13 cellular contexts compared by ENCODE assay signal in genomic region chr12:68958337-68958736, GRCh38. TPM values are rescaled to one million over a fixed set of nuclear protein-coding genes. Genes with fewer than 3 reads are reported as not detected.
DNase-seq lines count a peak whose midpoint lies in the region; ATAC-seq lines count a peak whose summit lies in the region.
"Had no signal": no experiment of that assay in that cellular context is flagged by ENCODE, and none has a peak within 500 bp of the region (broad histone marks: within the 10 kb centered on the region; RNA-seq: fewer than 3 reads in every experiment).

No MANE protein-coding gene starts in this region.

- POLR2A ChIA-PET in activated CD4-positive, alpha-beta T cell treated with anti-CD3 and anti-CD28 coated beads for 36 hours (lab: Charles Lee) = interaction anchor here (0.5 kb wide), 1 partner anchor 115 kb away, joined by 3 read pairs; no protein-coding TSS in a partner anchor

- H3K27ac Mint-ChIP-seq in activated CD4-positive, alpha-beta T cell treated with anti-CD3 and anti-CD28 coated beads for 36 hours = peak overlapping the region; percentile 91
- peak overlapping the region; percentile 85 for H3K27ac Mint-ChIP-seq in T-helper 1 cell treated with Interleukin-12 subunit alpha and Interleukin-12 subunit beta and Interleukin-4 antibody, amounts not matched to agents 30 μg/mL and 1 μg/mL, for 36 hours
- peak overlapping the region; percentile 4 for H3K27ac Mint-ChIP-seq in stimulated activated memory B cell treated with anti-CD40 and anti-IgM and Interleukin-4, amounts not matched to agents 10 μg/mL and 1 μg/mL and 100 μg/mL, for 72 hours

- no peaks in the 10 kb centered on the region for H3K9me3 Mint-ChIP-seq in activated CD4-positive, alpha-beta T cell treated with anti-CD3 and anti-CD28 coated beads for 36 hours (ENCODE audit: low read depth)
- H3K9me3 Mint-ChIP-seq in T-helper 1 cell treated with Interleukin-12 subunit alpha and Interleukin-12 subunit beta and Interleukin-4 antibody, amounts not matched to agents 30 μg/mL and 1 μg/mL, for 36 hours = peaks cover 25% of the 10 kb centered on the region
- no peaks in the 10 kb centered on the region for H3K9me3 Mint-ChIP-seq in stimulated activated memory B cell treated with anti-CD40 and anti-IgM and Interleukin-4, amounts not matched to agents 10 μg/mL and 1 μg/mL and 100 μg/mL, for 72 hours

- peaks cover 5% of the 10 kb centered on the region for H3K36me3 Mint-ChIP-seq in activated CD4-positive, alpha-beta T cell treated with anti-CD3 and anti-CD28 coated beads for 36 hours (ENCODE audit: low read depth)
- peaks cover 20% of the 10 kb centered on the region for H3K36me3 Mint-ChIP-seq in T-helper 1 cell treated with Interleukin-12 subunit alpha and Interleukin-12 subunit beta and Interleukin-4 antibody, amounts not matched to agents 30 μg/mL and 1 μg/mL, for 36 hours (ENCODE audit: low read depth)
- no peaks in the 10 kb centered on the region for H3K36me3 Mint-ChIP-seq in stimulated activated memory B cell treated with anti-CD40 and anti-IgM and Interleukin-4, amounts not matched to agents 10 μg/mL and 1 μg/mL and 100 μg/mL, for 72 hours

- peak; percentile 67 for DNase-seq in activated CD4-positive, alpha-beta T cell treated with anti-CD3 and anti-CD28 coated beads for 36 hours
- no peak for DNase-seq in activated CD4-positive, alpha-beta T cell treated with anti-CD3 and anti-CD28 coated beads, Interleukin-2, amount 50 U/mL, for 1 hour
- no peak for DNase-seq in amygdala (lab: John Stamatoyannopoulos, UW)
- DNase-seq in superior temporal gyrus (ENCODE audit: extremely low spot score) = no peak
- DNase-seq in retina = no peak
- DNase-seq: ACHN; activated CD4-positive, CD25-positive, alpha-beta regulatory T cell treated with anti-CD3 and anti-CD28 coated beads, Interleukin-2, amount 50 U/mL, for 72 hours; mesendoderm; NCI-H526 had no signal

- peaks cover 2% of the 10 kb centered on the region for H3K27me3 Mint-ChIP-seq in activated CD4-positive, alpha-beta T cell treated with anti-CD3 and anti-CD28 coated beads for 36 hours
- H3K27me3 Mint-ChIP-seq in T-helper 1 cell treated with Interleukin-12 subunit alpha and Interleukin-12 subunit beta and Interleukin-4 antibody, amounts not matched to agents 30 μg/mL and 1 μg/mL, for 36 hours (ENCODE audit: low read depth) = no peaks in the 10 kb centered on the region
- H3K27me3 Mint-ChIP-seq in stimulated activated memory B cell treated with anti-CD40 and anti-IgM and Interleukin-4, amounts not matched to agents 10 μg/mL and 1 μg/mL and 100 μg/mL, for 72 hours = no peaks in the 10 kb centered on the region

- intact Hi-C loops in activated CD4-positive, alpha-beta T cell treated with anti-CD3 and anti-CD28 coated beads for 36 hours (cut with DNase I, micrococcal nuclease) = loop anchor here (1.0 to 5.0 kb wide), 5 partner anchors 25 to 100 kb away; partner anchors contain the start of gene CPM (in 1 of the 2)

- CTCF ChIA-PET in activated CD4-positive, alpha-beta T cell treated with anti-CD3 and anti-CD28 coated beads for 36 hours (lab: Charles Lee) = interaction anchor here (0.6 to 1.5 kb wide), 2 partner anchors 11 to 59 kb away, joined by 3 read pairs; no protein-coding TSS in a partner anchor

- peaks cover 45% of the 10 kb centered on the region for H3K4me1 Mint-ChIP-seq in activated CD4-positive, alpha-beta T cell treated with anti-CD3 and anti-CD28 coated beads for 36 hours
- H3K4me1 Mint-ChIP-seq in T-helper 1 cell treated with Interleukin-12 subunit alpha and Interleukin-12 subunit beta and Interleukin-4 antibody, amounts not matched to agents 30 μg/mL and 1 μg/mL, for 36 hours (ENCODE audit: low read depth) = peaks cover 33% of the 10 kb centered on the region
- H3K4me1 Mint-ChIP-seq in stimulated activated memory B cell treated with anti-CD40 and anti-IgM and Interleukin-4, amounts not matched to agents 10 μg/mL and 1 μg/mL and 100 μg/mL, for 72 hours = peaks cover 22% of the 10 kb centered on the region

- H3K4me3 Mint-ChIP-seq in activated CD4-positive, alpha-beta T cell treated with anti-CD3 and anti-CD28 coated beads for 36 hours = no peak overlapping the region
- peak overlapping the region; percentile 47 for H3K4me3 Mint-ChIP-seq in T-helper 1 cell treated with Interleukin-12 subunit alpha and Interleukin-12 subunit beta and Interleukin-4 antibody, amounts not matched to agents 30 μg/mL and 1 μg/mL, for 36 hours
- H3K4me3 Mint-ChIP-seq in stimulated activated memory B cell treated with anti-CD40 and anti-IgM and Interleukin-4, amounts not matched to agents 10 μg/mL and 1 μg/mL and 100 μg/mL, for 72 hours = peak overlapping the region; percentile 25

- peak; percentile 93 for ATAC-seq in activated CD4-positive, alpha-beta T cell treated with anti-CD3 and anti-CD28 coated beads for 36 hours
- ATAC-seq in HG02759 (IDR thresholded peaks at IDR 0.05; ENCODE audit: unreplicated experiment) = peak; percentile 92
- ATAC-seq in stimulated activated memory B cell treated with anti-CD40 and anti-IgM and Interleukin-4, amounts not matched to agents 10 μg/mL and 1 μg/mL and 100 μg/mL, for 72 hours = peak; percentile 90

RNA-seq across cellular contexts. Expression of gene CPM, which starts 25.4 kb away (rescaled TPM):
- total RNA-seq in activated CD4-positive, alpha-beta T cell treated with anti-CD3 and anti-CD28 coated beads for 36 hours = 10 to 100 TPM; 18.0 to 18.7 TPM
- total RNA-seq: endothelial cell of umbilical vein had no signal

Comparison
In these comparisons a context has a peak if more than half of its experiments do, and no peak if none do; other contexts are left out.
1. H3K27ac Mint-ChIP-seq: peak in every context shown above with its lines; median percentile 91 in activated CD4-positive, alpha-beta T cell treated with anti-CD3 and anti-CD28 coated beads for 36 hours; 85 in T-helper 1 cell treated with Interleukin-12 subunit alpha and Interleukin-12 subunit beta and Interleukin-4 antibody, amounts not matched to agents 30 μg/mL and 1 μg/mL, for 36 hours; 4 in stimulated activated memory B cell treated with anti-CD40 and anti-IgM and Interleukin-4, amounts not matched to agents 10 μg/mL and 1 μg/mL and 100 μg/mL, for 72 hours.